ENCODE assay signal across 12 cellular contexts in genomic region chr12:25433581-25434325, GRCh38.
DNase-seq lines count a peak whose midpoint lies in the region; ATAC-seq, FAIRE-seq and TF ChIP-seq lines count a peak whose summit lies in the region.
"Had no signal": no experiment of that assay in that cellular context is flagged by ENCODE, and none has a peak within 500 bp of the region (broad histone marks: within the 10 kb centered on the region; RNA-seq: fewer than 3 reads in every experiment).

No MANE protein-coding gene starts in this region.

- H3K4me1 ChIP-seq in pancreas, result peaks cover 0 to 4% (median 0%) of the 10 kb centered on the region in 3 donors
- H3K4me1 ChIP-seq in body of pancreas, result peaks cover 4% of the 10 kb centered on the region
- peaks cover 0 to 11% (median 5%) of the 10 kb centered on the region in 6 donors for H3K4me1 ChIP-seq in spleen

- FAIRE-seq in pancreas (lab: Jason Lieb, UNC), result peak; percentile 13

- no peaks in the 10 kb centered on the region for H3K27me3 ChIP-seq in pancreas
- H3K27me3 ChIP-seq in body of pancreas, result no peaks in the 10 kb centered on the region
- no peaks in the 10 kb centered on the region for H3K27me3 ChIP-seq in spleen (replicated peaks in 1 of 7)

- H3K27ac ChIP-seq in pancreas (no peak overlapping the region), body of pancreas (no peak overlapping the region), spleen (no peak overlapping the region)

- intact Hi-C loops in pancreas (cut with DNase I), result loop anchor here in 1 of 3 donors (10.0 kb wide), 1 partner anchor 591 kb away; no protein-coding TSS in a partner anchor
- intact Hi-C loops in body of pancreas (cut with DNase I), result loop anchor here (10.0 kb wide), 1 partner anchor 591 kb away; no protein-coding TSS in a partner anchor
- intact Hi-C loops in spleen (cut with DNase I; ENCODE audit: low total_unique reads), result loop anchor here (5.0 kb wide), 1 partner anchor 604 kb away; no protein-coding TSS in a partner anchor

- H3K9me3 ChIP-seq in pancreas, result no peaks in the 10 kb centered on the region
- no peaks in the 10 kb centered on the region for H3K9me3 ChIP-seq in body of pancreas
- no peaks in the 10 kb centered on the region for H3K9me3 ChIP-seq in spleen

- TF ChIP-seq POLR2A in body of pancreas (IDR thresholded peaks at IDR 0.05), result no peak
- no peak for TF ChIP-seq POLR2A in spleen (IDR thresholded peaks at IDR 0.05)

- H3K36me3 ChIP-seq in pancreas (no peaks in the 10 kb centered on the region), body of pancreas (replicated peaks in 1 of 2; ENCODE audit: insufficient read depth in 1 of 2, low read depth in 2 of 2) (no peaks in the 10 kb centered on the region), spleen (no peaks in the 10 kb centered on the region)

- WGBS in pancreas, 2 donors, result 27 to 29% methylated on average over 3 of the region's 3 CpGs
- 31 to 36% methylated on average over 3 of the region's 3 CpGs for WGBS in body of pancreas, 2 donors
- 44 to 68% (median 65%) methylated on average over 3 of the region's 3 CpGs for WGBS in spleen, 5 donors

- peak; percentile 50 for DNase-seq in HCEC 1CT
- DNase-seq in fibroblast of peridontal ligament (ENCODE audit: extremely low read depth), result peak; percentile 58
- DNase-seq in pancreas, result no peak
- no peak for DNase-seq in body of pancreas
- no peak for DNase-seq in spleen
- DNase-seq in germinal center (ENCODE audit: low spot score), result no peak
- no peak for DNase-seq in activated naive CD4-positive, alpha-beta T cell treated with Interleukin-2 at 50 U/mL for 16 hours
- DNase-seq: CD4-positive, alpha-beta T cell; effector memory CD4-positive, alpha-beta T cell; OCI-M1; T-helper 1 cell had no signal

- ATAC-seq in SK-N-SH treated with all-trans-retinoic acid at 6 μM for 48 hours (peak; percentile 78), pancreas (no peak), body of pancreas (no peak)

- TF ChIP-seq CTCF in pancreas (IDR thresholded peaks at IDR 0.05) (no peak), body of pancreas (IDR thresholded peaks at IDR 0.05) (no peak), spleen (IDR thresholded peaks at IDR 0.05 in 8 of 11, conservative IDR thresholded peaks at IDR 0.05 in 3 of 11) (no peak)

- no peak overlapping the region for H3K4me3 ChIP-seq in pancreas
- H3K4me3 ChIP-seq in body of pancreas, result no peak overlapping the region
- no peak overlapping the region for H3K4me3 ChIP-seq in spleen

TF ChIP-seq in SK-N-SH treated with all-trans-retinoic acid at 6 μM for 48 hours, 23 proteins besides CTCF, POLR2A, EP300 and RAD21 (continues in another document):
- peak; percentile 63; the same call in 1 of the 2 replicates for TF ChIP-seq TCF4 (CRISPR knock-in tag; IDR thresholded peaks at IDR 0.05; ENCODE audit: borderline replicate concordance)
- no peak for TF ChIP-seq ZNF70 (CRISPR knock-in tag; IDR thresholded peaks at IDR 0.05)
- peak; percentile 95 for TF ChIP-seq SNAI2 (CRISPR knock-in tag; IDR thresholded peaks at IDR 0.05)
- no peak for TF ChIP-seq CSDC2 (CRISPR knock-in tag; IDR thresholded peaks at IDR 0.05)
- peak; percentile 86 for TF ChIP-seq CSRNP3 (CRISPR knock-in tag; IDR thresholded peaks at IDR 0.05)
- TF ChIP-seq ZNF565 (CRISPR knock-in tag; conservative IDR thresholded peaks at IDR 0.05; ENCODE audit: low read depth), result no peak
- TF ChIP-seq ZNF8 (CRISPR knock-in tag; IDR thresholded peaks at IDR 0.05), result no peak
- TF ChIP-seq PATZ1 (CRISPR knock-in tag; IDR thresholded peaks at IDR 0.05; ENCODE audit: borderline replicate concordance), result 0 out of 2 replicates have a peak, but pooled peaks have one; percentile 51
- no peak for TF ChIP-seq ZFP30 (CRISPR knock-in tag; IDR thresholded peaks at IDR 0.05)
- no peak for TF ChIP-seq OSR1 (CRISPR knock-in tag; IDR thresholded peaks at IDR 0.05)
- peak; percentile 32; the same call in 1 of the 2 replicates for TF ChIP-seq TOX (CRISPR knock-in tag; IDR thresholded peaks at IDR 0.05; ENCODE audit: borderline replicate concordance)
- TF ChIP-seq ZFP3 (CRISPR knock-in tag; IDR thresholded peaks at IDR 0.05), result no peak
- no peak for TF ChIP-seq TSHZ2 (CRISPR knock-in tag; IDR thresholded peaks at IDR 0.05)
- TF ChIP-seq ZC3H10 (CRISPR knock-in tag; IDR thresholded peaks at IDR 0.05), result peak; percentile 82
- TF ChIP-seq BACH2 (CRISPR knock-in tag; IDR thresholded peaks at IDR 0.05; ENCODE audit: borderline replicate concordance), result no peak
- no peak for TF ChIP-seq ESRRG (CRISPR knock-in tag; IDR thresholded peaks at IDR 0.05)
- TF ChIP-seq CREB5 (CRISPR knock-in tag; IDR thresholded peaks at IDR 0.05; ENCODE audit: low read depth), result peak; percentile 99
- no peak for TF ChIP-seq POU6F1 (CRISPR knock-in tag; IDR thresholded peaks at IDR 0.05; ENCODE audit: borderline replicate concordance, low read depth)
- TF ChIP-seq ISL1 (CRISPR knock-in tag; IDR thresholded peaks at IDR 0.05), result peak; percentile 96

Comparison
In these comparisons a context has a peak if more than half of its experiments do, and no peak if none do; other contexts are left out.
1. DNase-seq: peak in HCEC 1CT (single experiment) and fibroblast of peridontal ligament (single experiment); none in pancreas (0 of 6), body of pancreas (0 of 4), spleen (single experiment), germinal center (single experiment) and activated naive CD4-positive, alpha-beta T cell treated with Interleukin-2 at 50 U/mL for 16 hours (single experiment).